Comparison of ENCODE assay signal across 18 cellular contexts in genomic region chr4:119549639-119550038, GRCh38.
DNase-seq lines count a peak whose midpoint lies in the region; ATAC-seq and TF ChIP-seq lines count a peak whose summit lies in the region.
"Had no signal": no experiment of that assay in that cellular context is flagged by ENCODE, and none has a peak within 500 bp of the region (broad histone marks: within the 10 kb centered on the region; RNA-seq: fewer than 3 reads in every experiment).

No MANE protein-coding gene starts in this region.

- no peak overlapping the region for H2BK20ac ChIP-seq in IMR-90 (ENCODE audit: low read depth, low read length)

- no peak overlapping the region for H2AK5ac ChIP-seq in IMR-90 (ENCODE audit: low read depth, low read length)

- in situ Hi-C loops in IMR-90 (cut with MboI; ENCODE audit: low sequenced_read_pairs), result loop anchor here (10.0 kb wide), 1 partner anchor 505 kb away; no protein-coding TSS in a partner anchor

- DNase-seq in Right ventricle myocardium superior, result no peak
- no peak for DNase-seq in cardiac septum (ENCODE audit: low spot score)
- DNase-seq in IMR-90, result no peak
- DNase-seq in neural crest cell (ENCODE audit: low read depth, low spot score), result no peak
- no peak for DNase-seq in thoracic aorta (ENCODE audit: low spot score)
- no peak for DNase-seq in stimulated activated CD4-positive, alpha-beta T cell treated with anti-CD3 and anti-CD28 coated beads, Interleukin-2, amount 100 ng/mL, for 48 hours
- DNase-seq in posterior vena cava (ENCODE audit: low spot score), result no peak
- DNase-seq: AML-193; Caco-2; CD4-positive, alpha-beta T cell; GDM1; HCEC 1CT had no signal

- H2BK15ac ChIP-seq in IMR-90 (ENCODE audit: low read depth, low read length), result no peak overlapping the region

- H3K4me1 Mint-ChIP-seq in neural crest cell, result peaks cover 24% of the 10 kb centered on the region

- peaks cover 3% of the 10 kb centered on the region; the same call in 1 of the 2 replicates for H3K9me1 ChIP-seq in IMR-90 (ENCODE audit: insufficient read depth, low read length)

- peaks cover 20% of the 10 kb centered on the region; the same call in 1 of the 2 replicates for H4K20me1 ChIP-seq in IMR-90 (ENCODE audit: insufficient read depth, low read length)

- peaks cover 1% of the 10 kb centered on the region; the same call in 1 of the 2 replicates for H3K4me1 ChIP-seq in IMR-90 (ENCODE audit: control insufficient read depth, insufficient read depth, low read length)
- peaks cover 25 to 33% of the 10 kb centered on the region in 2 donors for H3K4me1 ChIP-seq in thoracic aorta (ENCODE audit: control insufficient read depth in 1 of 2, low read depth in 2 of 2)
- H3K4me1 ChIP-seq: A549, Caco-2 had no signal

- H3K4me2 ChIP-seq in IMR-90 (ENCODE audit: low read depth, low read length), result no peak overlapping the region
- H3K4me2 ChIP-seq: A549, GM23338 had no signal

- no peak overlapping the region for H2BK5ac ChIP-seq in IMR-90 (ENCODE audit: low read depth, low read length, poor library complexity, severe bottlenecking)

- ATAC-seq in Right ventricle myocardium superior (ENCODE audit: poor library complexity) (peak; percentile 20), IMR-90 (ENCODE audit: low read depth) (no peak), thoracic aorta (ENCODE audit: insufficient number of reproducible peaks, low FRiP score, low read depth) (no peak), HG02884 (IDR thresholded peaks at IDR 0.05; ENCODE audit: unreplicated experiment) (no peak)
- ATAC-seq: A549, GM23338 had no signal

- TF ChIP-seq CTCF in IMR-90 (conservative IDR thresholded peaks at IDR 0.05; ENCODE audit: low read depth, low read length) (no peak), neural crest cell (conservative IDR thresholded peaks at IDR 0.05) (no peak), thoracic aorta (IDR thresholded peaks at IDR 0.05) (no peak)

- no peak overlapping the region for H4K91ac ChIP-seq in IMR-90 (ENCODE audit: insufficient read depth, low read depth, low read length)

- no peak overlapping the region for H3K18ac ChIP-seq in IMR-90 (ENCODE audit: low read depth, low read length)

- no peak overlapping the region for H3K9ac ChIP-seq in IMR-90 (ENCODE audit: low read depth, low read length)

- POLR2A ChIA-PET in IMR-90 (lab: Charles Lee; ENCODE audit: unreplicated experiment), result no interaction called here

- no peak overlapping the region for H2BK120ac ChIP-seq in IMR-90 (ENCODE audit: low read depth, low read length)

- no peak overlapping the region for H3K23ac ChIP-seq in IMR-90 (ENCODE audit: low read depth, low read length)

- H4K5ac ChIP-seq in IMR-90 (ENCODE audit: low read depth, low read length), result no peak overlapping the region

- H2AK9ac ChIP-seq in IMR-90 (replicated peaks; ENCODE audit: low read depth, low read length, poor library complexity), result no peak overlapping the region

- peaks cover 4% of the 10 kb centered on the region for H3K36me3 Mint-ChIP-seq in neural crest cell (ENCODE audit: low read depth)

- no peak overlapping the region for H3K4ac ChIP-seq in IMR-90 (ENCODE audit: low read depth, low read length)

- intact Hi-C loops in Right ventricle myocardium superior (cut with DNase I) (no loop called here), cardiac septum (cut with DNase I) (no loop called here), IMR-90 (cut with micrococcal nuclease) (loop anchor here (10.0 kb wide), 1 partner anchor 505 kb away; no protein-coding TSS in a partner anchor), posterior vena cava (cut with DNase I) (loop anchor here in 1 of 2 donors (10.0 kb wide), 1 partner anchor 505 kb away; no protein-coding TSS in a partner anchor)

- H3K36me3 ChIP-seq in IMR-90 (ENCODE audit: control insufficient read depth, insufficient read depth, low read length), result peaks cover 32% of the 10 kb centered on the region
- H3K36me3 ChIP-seq in thoracic aorta, result no peaks in the 10 kb centered on the region

- no peak overlapping the region for H3K56ac ChIP-seq in IMR-90 (ENCODE audit: extremely low read depth, insufficient read depth, low read length)

- H3K9me3 ChIP-seq in IMR-90 (ENCODE audit: control insufficient read depth, insufficient read depth, low read length), result no peaks in the 10 kb centered on the region
- no peaks in the 10 kb centered on the region for H3K9me3 ChIP-seq in thoracic aorta
- H3K9me3 ChIP-seq: A549, Caco-2 had no signal

- TSS peak; percentile 0 for BruUV-seq in IMR-90 (replicated peaks; lab: Mats Ljungman, UMichigan)

- TF ChIP-seq RAD21 in IMR-90 (IDR thresholded peaks at IDR 0.05; ENCODE audit: low read length), result no peak

- dilution Hi-C loops in IMR-90 (cut with HindIII; ENCODE audit: low sequenced_read_pairs, unreplicated experiment), result no loop called here

- H3K9me3 Mint-ChIP-seq in neural crest cell, result no peaks in the 10 kb centered on the region
- H3K9me3 Mint-ChIP-seq: CD4-positive, alpha-beta T cell; GM23338 had no signal

- no peak overlapping the region for H2AFZ ChIP-seq in IMR-90 (replicated peaks; ENCODE audit: low read length, poor library complexity)
- H2AFZ ChIP-seq: GM23338 had no signal

- no peaks in the 10 kb centered on the region for H3K27me3 Mint-ChIP-seq in neural crest cell (ENCODE audit: low read depth)
- H3K27me3 Mint-ChIP-seq: CD4-positive, alpha-beta T cell had no signal

- CTCF ChIA-PET in IMR-90 (lab: Yijun Ruan, JAX), result no interaction called here

- peak overlapping the region; percentile 80 for H3K27ac Mint-ChIP-seq in neural crest cell (ENCODE audit: unreplicated experiment)
- H3K27ac Mint-ChIP-seq: CD4-positive, alpha-beta T cell; GM23338 had no signal

- no peak for TF ChIP-seq POLR2A in IMR-90 (IDR thresholded peaks at IDR 0.05; ENCODE audit: low read depth, low read length)

- H3K4me3 ChIP-seq in IMR-90 (ENCODE audit: insufficient read depth, low read depth, low read length) (no peak overlapping the region), thoracic aorta (peak overlapping the region; percentile 15)
- H3K4me3 ChIP-seq: A549, GM23338 had no signal

- no peak overlapping the region for H3K4me3 Mint-ChIP-seq in neural crest cell
- H3K4me3 Mint-ChIP-seq: CD4-positive, alpha-beta T cell; GM23338 had no signal

- H4K8ac ChIP-seq in IMR-90 (ENCODE audit: low read depth in 2 of 2, low read length in 2 of 2), result no peak overlapping the region; a peak in 1 of 4 replicates

- H3K27me3 ChIP-seq in IMR-90 (ENCODE audit: control insufficient read depth, insufficient read depth, low read length) (no peaks in the 10 kb centered on the region), thoracic aorta (replicated peaks; ENCODE audit: insufficient read depth) (no peaks in the 10 kb centered on the region)

- 100% methylated on average over 1 of the region's 3 CpGs; no CpG with 5 or more reads in 1 of the 2 experiments for WGBS in IMR-90 (ENCODE audit: extremely low coverage in 2 of 2, insufficient read length in 1 of 2), 2 experiments

- H3K14ac ChIP-seq in IMR-90 (replicated peaks; ENCODE audit: low read depth, low read length), result no peak overlapping the region

- peaks cover 8 to 25% of the 10 kb centered on the region in 2 experiments; a peak in 3 of 4 replicates for H3K79me1 ChIP-seq in IMR-90 (ENCODE audit: low read depth in 1 of 2, low read length in 2 of 2)

- H3K27ac ChIP-seq in IMR-90 (ENCODE audit: insufficient read depth, low read length) (no peak overlapping the region), thoracic aorta (peak overlapping the region; percentile 53 to 82)
- H3K27ac ChIP-seq: 22Rv1, A549, C4-2B, HL-60 had no signal

TF ChIP-seq in IMR-90, 13 proteins besides CTCF, POLR2A, EP300 and RAD21:
- TF ChIP-seq SMC3 (IDR thresholded peaks at IDR 0.05; ENCODE audit: low read depth, low read length), result no peak
- TF ChIP-seq FOS (IDR thresholded peaks at IDR 0.05; ENCODE audit: low read depth, low read length), result no peak
- no peak for TF ChIP-seq MAZ (IDR thresholded peaks at IDR 0.05; ENCODE audit: borderline replicate concordance, low read depth, low read length)
- no peak for TF ChIP-seq RCOR1 (IDR thresholded peaks at IDR 0.05; ENCODE audit: insufficient replicate concordance, low read length)
- TF ChIP-seq CEBPB (IDR thresholded peaks at IDR 0.05; ENCODE audit: low read depth, low read length), result no peak
- TF ChIP-seq MXI1 (IDR thresholded peaks at IDR 0.05; ENCODE audit: borderline replicate concordance, low read depth, low read length), result no peak
- TF ChIP-seq RFX5 (IDR thresholded peaks at IDR 0.05; ENCODE audit: low read depth, low read length), result no peak
- TF ChIP-seq, protein P1, sequence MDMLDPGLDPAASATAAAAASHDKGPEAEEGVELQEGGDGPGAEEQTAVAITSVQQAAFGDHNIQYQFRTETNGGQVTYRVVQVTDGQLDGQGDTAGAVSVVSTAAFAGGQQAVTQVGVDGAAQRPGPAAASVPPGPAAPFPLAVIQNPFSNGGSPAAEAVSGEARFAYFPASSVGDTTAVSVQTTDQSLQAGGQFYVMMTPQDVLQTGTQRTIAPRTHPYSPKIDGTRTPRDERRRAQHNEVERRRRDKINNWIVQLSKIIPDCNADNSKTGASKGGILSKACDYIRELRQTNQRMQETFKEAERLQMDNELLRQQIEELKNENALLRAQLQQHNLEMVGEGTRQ (IDR thresholded peaks at IDR 0.05; ENCODE audit: low read depth, low read length), result no peak
- no peak for TF ChIP-seq BHLHE40 (IDR thresholded peaks at IDR 0.05; ENCODE audit: low read depth, low read length)
- TF ChIP-seq ELK1 (IDR thresholded peaks at IDR 0.05; ENCODE audit: borderline replicate concordance, low read depth, low read length), result no peak
- TF ChIP-seq CHD1 (IDR thresholded peaks at IDR 0.05; ENCODE audit: low read depth, low read length), result no peak
- no peak for TF ChIP-seq NFE2L2 (IDR thresholded peaks at IDR 0.05; ENCODE audit: low read depth, low read length)
- no peak for TF ChIP-seq MAFK (IDR thresholded peaks at IDR 0.05; ENCODE audit: low read depth, low read length)
